In genomic region chr1:61237659-61238370, GRCh38 we compare ENCODE assay signal across 14 cellular contexts.
DNase-seq lines count a peak whose midpoint lies in the region; ATAC-seq and TF ChIP-seq lines count a peak whose summit lies in the region.
"Had no signal": no experiment of that assay in that cellular context is flagged by ENCODE, and none has a peak within 500 bp of the region (broad histone marks: within the 10 kb centered on the region; RNA-seq: fewer than 3 reads in every experiment).

No MANE protein-coding gene starts in this region.

- H3K4me3 ChIP-seq in epithelial cell of esophagus (ENCODE audit: low read length) (no peak overlapping the region), coronary artery (no peak overlapping the region)
- H3K4me3 ChIP-seq: BLaER1 treated with 17β-estradiol and CSF1 and Interleukin-3, amounts not matched to agents 10 nM and 100 nM had no signal

- TF ChIP-seq CTCF in epithelial cell of esophagus (IDR thresholded peaks at IDR 0.05; ENCODE audit: insufficient read depth, low read depth, low read length, missing control alignments) (no peak), omental fat pad (IDR thresholded peaks at IDR 0.05) (no peak), coronary artery (IDR thresholded peaks at IDR 0.05) (no peak)

- ATAC-seq in omental fat pad (ENCODE audit: low FRiP score): peak; percentile 46
- ATAC-seq: HepG2 had no signal

- DNase-seq in NCI-H2171 treated with DMSO at 0.1 percent for 48 hours (lab: John Stamatoyannopoulos, UW) (peak; percentile 63), NCI-H2171 (lab: John Stamatoyannopoulos, UW) (no peak), epithelial cell of esophagus (ENCODE audit: low read depth) (peak; percentile 40), omental fat pad (ENCODE audit: low spot score) (no peak), coronary artery (ENCODE audit: low spot score) (no peak), superior temporal gyrus (ENCODE audit: extremely low spot score) (no peak)
- no peak for DNase-seq in activated T-cell treated with anti-CD3 and anti-CD28 coated beads, Interleukin-2, amount 50 U/mL, for 48 hours
- DNase-seq: GOT3, NCI-H1092, NCI-H1694, NCI-H748 treated with DMSO at 0.1 percent for 48 hours had no signal

- H3K27ac ChIP-seq in coronary artery: no peak overlapping the region
- H3K27ac ChIP-seq: BLaER1 treated with 17β-estradiol and CSF1 and Interleukin-3, amounts not matched to agents 10 nM and 100 nM; KMS-11 had no signal

Comparison
In these comparisons a context has a peak if more than half of its experiments do, and no peak if none do; other contexts are left out.
1. DNase-seq: peak in NCI-H2171 treated with DMSO at 0.1 percent for 48 hours (single experiment) and epithelial cell of esophagus (single experiment); none in NCI-H2171 (single experiment), omental fat pad (single experiment), coronary artery (single experiment), activated T-cell treated with anti-CD3 and anti-CD28 coated beads, Interleukin-2, amount 50 U/mL, for 48 hours (0 of 2) and superior temporal gyrus (single experiment).